ENCODE assay signal across 9 cellular contexts in the genomic region with DNA sequence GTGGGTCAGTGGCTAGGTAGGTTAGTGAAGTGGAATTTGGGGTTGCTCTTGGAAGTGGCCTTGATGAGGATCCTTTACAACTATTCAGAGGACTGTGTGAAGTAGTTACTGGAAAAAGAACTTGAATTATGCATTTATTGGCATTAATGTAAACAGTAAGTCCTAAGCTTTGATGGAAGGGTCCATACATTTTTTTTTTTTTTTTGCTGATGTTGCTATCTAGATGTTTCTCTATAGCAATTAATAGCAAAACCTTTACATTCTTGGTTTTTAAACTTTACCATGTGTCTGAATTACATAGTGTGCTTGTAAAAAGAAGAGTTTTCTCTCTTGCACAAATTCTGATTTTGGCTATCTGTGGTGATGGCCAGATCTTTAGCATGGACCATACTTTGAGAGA.
"Had no signal": no experiment of that assay in that cellular context is flagged by ENCODE, and none has a peak within 500 bp of the region (broad histone marks: within the 10 kb centered on the region; RNA-seq: fewer than 3 reads in every experiment).

No MANE protein-coding gene starts in this region.

- H3K4me2 ChIP-seq: GM23338, KMS-11 had no signal

- H3K4me3 ChIP-seq: GM23338 had no signal

- DNase-seq: H9, HCEC 1CT, Karpas-422, KBM-7 had no signal

- ATAC-seq: GM23338 had no signal

- H3K9ac ChIP-seq: KMS-11 had no signal

- H2AFZ ChIP-seq: GM23338 had no signal

- FAIRE-seq: H1, H54, HTR-8/SVneo had no signal

- H3K27ac ChIP-seq: KMS-11 had no signal
